ENCODE assay signal across 23 cellular contexts in the genomic region with DNA sequence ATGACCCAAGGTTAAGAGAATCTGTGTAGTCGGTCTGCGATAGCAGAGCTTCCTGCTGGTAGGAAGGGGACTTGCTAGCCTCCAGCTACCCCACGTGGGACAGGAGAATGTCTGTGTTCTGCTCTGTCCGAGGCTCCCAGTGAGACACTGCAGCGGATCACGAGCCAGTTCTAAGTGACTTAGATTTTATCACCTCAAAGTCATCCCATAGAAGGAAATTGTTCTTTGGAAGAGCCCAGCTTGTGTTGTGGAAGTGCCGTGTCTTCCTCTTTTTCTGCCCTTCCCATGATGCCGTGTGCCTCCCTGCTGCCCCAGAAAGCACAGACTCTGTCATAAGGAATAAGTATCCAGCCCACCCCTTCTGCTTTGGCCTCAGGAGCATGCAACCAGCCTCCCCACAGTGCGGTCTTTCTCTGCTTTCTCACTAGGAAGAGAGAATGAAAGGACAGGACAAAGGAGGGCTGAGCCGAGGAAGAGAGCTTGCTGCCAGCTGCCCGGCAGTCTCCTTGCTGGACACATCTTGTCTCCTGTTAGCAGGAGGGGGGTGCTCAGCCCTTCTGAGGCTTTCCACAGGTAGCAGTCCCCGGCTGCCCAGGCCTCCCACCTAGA. TPM values are rescaled to one million over a fixed set of nuclear protein-coding genes. Genes with fewer than 3 reads are reported as not detected.
DNase-seq lines count a peak whose midpoint lies in the region; ATAC-seq, FAIRE-seq and TF ChIP-seq lines count a peak whose summit lies in the region.
"Had no signal": no experiment of that assay in that cellular context is flagged by ENCODE, and none has a peak within 500 bp of the region (broad histone marks: within the 10 kb centered on the region; RNA-seq: fewer than 3 reads in every experiment).

No MANE protein-coding gene starts in this region.

- CTCF ChIA-PET in activated CD8-positive, alpha-beta memory T cell treated with anti-CD3 and anti-CD28 coated beads, Interleukin-2, amount 10 ng/mL, durations not matched to agents 7 days and 5 days (lab: Charles Lee) = no interaction called here

- no peak overlapping the region for H3K4me3 ChIP-seq in right atrium auricular region
- H3K4me3 ChIP-seq in mesodermal cell (ENCODE audit: extremely low read depth, insufficient read depth, low read length, poor library complexity, severe bottlenecking) = no peak overlapping the region
- H3K4me3 ChIP-seq: A549, GM23248, heart right ventricle, lung, testis had no signal

- H3K27ac Mint-ChIP-seq in central memory CD8-positive, alpha-beta T cell (ENCODE audit: low read depth) = peak overlapping the region; percentile 41
- H3K27ac Mint-ChIP-seq in activated CD8-positive, alpha-beta memory T cell treated with anti-CD3 and anti-CD28 coated beads, Interleukin-2, amount 10 ng/mL, durations not matched to agents 7 days and 5 days = no peak overlapping the region
- H3K27ac Mint-ChIP-seq: activated CD8-positive, alpha-beta T cell treated with anti-CD3 and anti-CD28 coated beads, Interleukin-2, amount 10 ng/mL, durations not matched to agents 7 days and 5 days; activated T-helper 1 cell treated with anti-CD3 and anti-CD28 coated beads, Interleukin-12 subunit alpha, Interleukin-12 subunit beta, Interleukin-2, Interleukin-4 antibody, amounts not matched to agents 30 ng/mL and 10 ng/mL and 1 ng/mL, durations not matched to agents 14 hours and 24 hours and 36 hours; progenitor cell of endocrine pancreas had no signal

- DNase-seq in cardiac septum (ENCODE audit: low spot score) = peak; percentile 71
- DNase-seq in right atrium auricular region (ENCODE audit: low spot score) = no peak
- no peak for DNase-seq in central memory CD8-positive, alpha-beta T cell (ENCODE audit: low spot score in 2 of 2)
- no peak for DNase-seq in HTR-8/SVneo (ENCODE audit: insufficient read length, low spot score)
- DNase-seq in ureter (ENCODE audit: low spot score) = no peak
- no peak for DNase-seq in activated CD8-positive, alpha-beta memory T cell treated with anti-CD3 and anti-CD28 coated beads, Interleukin-2, amount 10 ng/mL, durations not matched to agents 7 days and 5 days
- DNase-seq in HK-2 (ENCODE audit: unreplicated experiment) = no peak
- DNase-seq: activated CD8-positive, alpha-beta T cell treated with anti-CD3 and anti-CD28 coated beads, Interleukin-2, amount 10 ng/mL, durations not matched to agents 7 days and 5 days; GM23248; heart right ventricle; naive B cell; NCI-H2081; NCI-H524; SHP77; T-helper 1 cell; testis; WERI-Rb-1 had no signal

- peaks cover 46% of the 10 kb centered on the region for H3K36me3 Mint-ChIP-seq in central memory CD8-positive, alpha-beta T cell (ENCODE audit: insufficient read depth)
- peaks cover 15% of the 10 kb centered on the region for H3K36me3 Mint-ChIP-seq in activated CD8-positive, alpha-beta memory T cell treated with anti-CD3 and anti-CD28 coated beads, Interleukin-2, amount 10 ng/mL, durations not matched to agents 7 days and 5 days

- H3K9me3 Mint-ChIP-seq in central memory CD8-positive, alpha-beta T cell = no peaks in the 10 kb centered on the region
- no peaks in the 10 kb centered on the region for H3K9me3 Mint-ChIP-seq in activated CD8-positive, alpha-beta memory T cell treated with anti-CD3 and anti-CD28 coated beads, Interleukin-2, amount 10 ng/mL, durations not matched to agents 7 days and 5 days (ENCODE audit: low read depth)
- H3K9me3 Mint-ChIP-seq: activated T-helper 1 cell treated with anti-CD3 and anti-CD28 coated beads, Interleukin-12 subunit alpha, Interleukin-12 subunit beta, Interleukin-2, Interleukin-4 antibody, amounts not matched to agents 30 ng/mL and 10 ng/mL and 1 ng/mL, durations not matched to agents 14 hours and 24 hours and 36 hours; naive B cell had no signal

- no peak for TF ChIP-seq CTCF in right atrium auricular region (IDR thresholded peaks at IDR 0.05)

- H3K4me1 ChIP-seq in right atrium auricular region = no peaks in the 10 kb centered on the region
- H3K4me1 ChIP-seq in mesodermal cell (ENCODE audit: control insufficient read depth, insufficient read depth, low read length, poor library complexity, severe bottlenecking) = no peaks in the 10 kb centered on the region
- H3K4me1 ChIP-seq: A549, heart right ventricle, testis had no signal

- FAIRE-seq in HTR-8/SVneo (lab: Jason Lieb, UNC) = no peak
- FAIRE-seq: A549, bronchial epithelial cell had no signal

- no peaks in the 10 kb centered on the region for H3K9me3 ChIP-seq in right atrium auricular region
- H3K9me3 ChIP-seq in mesodermal cell (ENCODE audit: control insufficient read depth, low read length) = no peaks in the 10 kb centered on the region
- H3K9me3 ChIP-seq: A549, heart right ventricle, testis had no signal

- intact Hi-C loops in cardiac septum (cut with DNase I) = no loop called here

- 79 to 95% methylated on average over 9 to 10 of the region's 12 CpGs for whole genome bisulfite sequencing in mesodermal cell (ENCODE audit: insufficient coverage in 2 of 2), 2 experiments

- H3K36me3 ChIP-seq in right atrium auricular region = peaks cover 68% of the 10 kb centered on the region
- H3K36me3 ChIP-seq in mesodermal cell (ENCODE audit: control insufficient read depth, insufficient read depth, low read length) = peaks cover 80% of the 10 kb centered on the region

- no peaks in the 10 kb centered on the region for H3K27me3 ChIP-seq in right atrium auricular region
- H3K27me3 ChIP-seq: heart right ventricle, testis had no signal

- H3K27me3 Mint-ChIP-seq in central memory CD8-positive, alpha-beta T cell = no peaks in the 10 kb centered on the region
- no peaks in the 10 kb centered on the region for H3K27me3 Mint-ChIP-seq in activated CD8-positive, alpha-beta memory T cell treated with anti-CD3 and anti-CD28 coated beads, Interleukin-2, amount 10 ng/mL, durations not matched to agents 7 days and 5 days
- H3K27me3 Mint-ChIP-seq: naive B cell, progenitor cell of endocrine pancreas had no signal

- no peak for ATAC-seq in central memory CD8-positive, alpha-beta T cell (replicated peaks; ENCODE audit: extremely low read depth, poor library complexity, severe bottlenecking)
- no peak for ATAC-seq in activated CD8-positive, alpha-beta memory T cell treated with anti-CD3 and anti-CD28 coated beads, Interleukin-2, amount 10 ng/mL, durations not matched to agents 7 days and 5 days
- ATAC-seq: activated CD8-positive, alpha-beta T cell treated with anti-CD3 and anti-CD28 coated beads, Interleukin-2, amount 10 ng/mL, durations not matched to agents 7 days and 5 days; heart right ventricle had no signal

- no peak overlapping the region for H3K4me3 Mint-ChIP-seq in central memory CD8-positive, alpha-beta T cell
- no peak overlapping the region for H3K4me3 Mint-ChIP-seq in activated CD8-positive, alpha-beta memory T cell treated with anti-CD3 and anti-CD28 coated beads, Interleukin-2, amount 10 ng/mL, durations not matched to agents 7 days and 5 days
- H3K4me3 Mint-ChIP-seq: activated CD8-positive, alpha-beta T cell treated with anti-CD3 and anti-CD28 coated beads, Interleukin-2, amount 10 ng/mL, durations not matched to agents 7 days and 5 days; activated T-helper 1 cell treated with anti-CD3 and anti-CD28 coated beads, Interleukin-12 subunit alpha, Interleukin-12 subunit beta, Interleukin-2, Interleukin-4 antibody, amounts not matched to agents 30 ng/mL and 10 ng/mL and 1 ng/mL, durations not matched to agents 14 hours and 24 hours and 36 hours; naive B cell had no signal

- no peaks in the 10 kb centered on the region for H3K4me1 Mint-ChIP-seq in central memory CD8-positive, alpha-beta T cell
- no peaks in the 10 kb centered on the region for H3K4me1 Mint-ChIP-seq in activated CD8-positive, alpha-beta memory T cell treated with anti-CD3 and anti-CD28 coated beads, Interleukin-2, amount 10 ng/mL, durations not matched to agents 7 days and 5 days

- no peak overlapping the region for H3K27ac ChIP-seq in right atrium auricular region
- peak overlapping the region; percentile 23 for H3K27ac ChIP-seq in mesodermal cell (ENCODE audit: low read depth, low read length, severe bottlenecking)
- H3K27ac ChIP-seq: A549, GM23248, testis, WERI-Rb-1 had no signal

RNA-seq across cellular contexts. Expression of a gene that starts 35.7 kb away (rescaled TPM):
- 24.7 TPM for total RNA-seq in cardiac septum
- total RNA-seq in right atrium auricular region = 10 to 100 TPM; 19.5 to 25.4 TPM
- 33.7 TPM for polyA plus RNA-seq in mesodermal cell (2013, experiment 1 of 2)
- 32.1 TPM for polyA plus RNA-seq in mesodermal cell (2013, experiment 2 of 2)
- total RNA-seq in ureter = 64.6 TPM
- 10 to 100 TPM; 37.4 to 37.9 TPM for total RNA-seq in activated CD8-positive, alpha-beta memory T cell treated with anti-CD3 and anti-CD28 coated beads, Interleukin-2, amount 10 ng/mL, durations not matched to agents 7 days and 5 days

RNA-seq across cellular contexts. Expression of a gene that starts 37.5 kb away (rescaled TPM):
- total RNA-seq in cardiac septum (222 TPM), right atrium auricular region (100 to 1,000 TPM; 104 to 146 TPM), ureter (787 TPM)
- 398 TPM for polyA plus RNA-seq in mesodermal cell (2013, experiment 1 of 2)
- 401 TPM for polyA plus RNA-seq in mesodermal cell (2013, experiment 2 of 2)
- total RNA-seq in activated CD8-positive, alpha-beta memory T cell treated with anti-CD3 and anti-CD28 coated beads, Interleukin-2, amount 10 ng/mL, durations not matched to agents 7 days and 5 days = 1,000 to 10,000 TPM in 1 of 2 experiments, 100 to 1,000 TPM in 1; 811 to 1,007 TPM
